1 cellular context compared by ENCODE assay signal in genomic region chr3:32684800-32685603, GRCh38.
TF ChIP-seq lines count a peak whose summit lies in the region.

Gene CNOT10 (plus strand): TSS chr3:32685188. CDS start chr3:32685461, 273 bp downstream.

TF ChIP-seq in WTC11, 78 proteins besides CTCF, POLR2A, EP300 and RAD21 (continued from another document):
- TF ChIP-seq ARID4B (CRISPR knock-in tag; IDR thresholded peaks at IDR 0.05; ENCODE audit: borderline replicate concordance) (0 out of 2 replicates have a peak, but pooled peaks have one; percentile 31), CDX4 (CRISPR knock-in tag; IDR thresholded peaks at IDR 0.05; ENCODE audit: borderline replicate concordance) (no peak), JAZF1 (CRISPR knock-in tag; IDR thresholded peaks at IDR 0.05) (no peak)
